1 cellular context compared by ENCODE assay signal in the genomic region with DNA sequence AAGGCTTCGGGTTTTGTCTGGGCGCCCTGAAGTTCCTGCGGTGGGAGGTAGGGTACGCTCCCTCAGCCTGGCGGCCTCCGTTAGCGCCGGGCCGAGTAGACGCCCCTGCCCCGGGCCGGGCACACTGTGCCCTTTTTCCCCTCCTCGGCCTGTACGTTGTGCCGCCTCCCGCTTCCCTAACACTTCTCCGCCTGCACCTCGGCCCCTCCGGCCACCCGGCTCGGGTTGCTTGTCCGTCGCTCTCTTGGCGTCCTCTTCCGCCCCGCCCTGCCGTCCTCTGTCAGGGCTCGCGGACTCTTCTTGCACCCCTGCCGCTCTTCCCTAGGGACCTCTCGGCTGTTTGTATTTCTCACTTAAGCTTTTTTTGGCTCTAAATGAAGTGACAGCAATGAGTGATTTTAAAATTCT.
TF ChIP-seq lines count a peak whose summit lies in the region.

No MANE protein-coding gene starts in this region.

TF ChIP-seq in HepG2, 621 proteins besides CTCF, POLR2A, EP300 and RAD21 (continues in another document):
- TF ChIP-seq ZSCAN22 (CRISPR knock-in tag; IDR thresholded peaks at IDR 0.05) (no peak), TOE1 (CRISPR knock-in tag; IDR thresholded peaks at IDR 0.05) (no peak), ZFX (CRISPR knock-in tag; IDR thresholded peaks at IDR 0.05; ENCODE audit: low read depth) (peak; percentile 68; the same call in 1 of the 2 replicates), TBX2 (CRISPR knock-in tag; IDR thresholded peaks at IDR 0.05; ENCODE audit: borderline replicate concordance) (peak; percentile 5; the same call in 1 of the 2 replicates), ZNF292 (CRISPR knock-in tag; IDR thresholded peaks at IDR 0.05; ENCODE audit: borderline replicate concordance, low read depth) (peak; percentile 51; the same call in 1 of the 2 replicates), ZNF230 (CRISPR knock-in tag; IDR thresholded peaks at IDR 0.05) (no peak), ZNF124 (CRISPR knock-in tag; IDR thresholded peaks at IDR 0.05) (no peak), HNRNPUL1 (IDR thresholded peaks at IDR 0.05; ENCODE audit: low read depth, low read length) (no peak), ASH2L (IDR thresholded peaks at IDR 0.05; ENCODE audit: insufficient read length, low read depth, low read length) (peak; percentile 84), ZBTB20 (CRISPR knock-in tag; IDR thresholded peaks at IDR 0.05; ENCODE audit: borderline replicate concordance, low read depth) (peak; percentile 7; the same call in 1 of the 2 replicates), ZNF256 (CRISPR knock-in tag; conservative IDR thresholded peaks at IDR 0.05) (no peak), RBFOX2 (IDR thresholded peaks at IDR 0.05; ENCODE audit: low read depth, low read length) (peak; percentile 51; the same call in 1 of the 2 replicates), ZNF607 (CRISPR knock-in tag; IDR thresholded peaks at IDR 0.05; ENCODE audit: borderline replicate concordance) (no peak), ZNF878 (CRISPR knock-in tag; IDR thresholded peaks at IDR 0.05) (no peak), ERF (CRISPR knock-in tag; IDR thresholded peaks at IDR 0.05) (no peak), ZSCAN25 (CRISPR knock-in tag; IDR thresholded peaks at IDR 0.05) (peak; percentile 75; the same call in 1 of the 2 replicates), TSC22D2 (CRISPR knock-in tag; IDR thresholded peaks at IDR 0.05; ENCODE audit: borderline replicate concordance) (no peak), ZKSCAN5 (CRISPR knock-in tag; IDR thresholded peaks at IDR 0.05) (no peak), ONECUT2 (CRISPR knock-in tag; IDR thresholded peaks at IDR 0.05) (0 out of 2 replicates have a peak, but pooled peaks have one; percentile 23), ZNF564 (CRISPR knock-in tag; IDR thresholded peaks at IDR 0.05) (no peak), IRF2 (CRISPR knock-in tag; IDR thresholded peaks at IDR 0.05) (peak; percentile 5; the same call in 1 of the 2 replicates), ZNF761 (CRISPR knock-in tag; conservative IDR thresholded peaks at IDR 0.05) (peak; percentile 69; the same call in 1 of the 2 replicates), PAWR (CRISPR knock-in tag; IDR thresholded peaks at IDR 0.05; ENCODE audit: borderline replicate concordance) (no peak), TBL1XR1 (IDR thresholded peaks at IDR 0.05; ENCODE audit: borderline replicate concordance, low read length, partially characterized antibody) (no peak), RFX1 (IDR thresholded peaks at IDR 0.05) (no peak)
- TF ChIP-seq, protein P1, sequence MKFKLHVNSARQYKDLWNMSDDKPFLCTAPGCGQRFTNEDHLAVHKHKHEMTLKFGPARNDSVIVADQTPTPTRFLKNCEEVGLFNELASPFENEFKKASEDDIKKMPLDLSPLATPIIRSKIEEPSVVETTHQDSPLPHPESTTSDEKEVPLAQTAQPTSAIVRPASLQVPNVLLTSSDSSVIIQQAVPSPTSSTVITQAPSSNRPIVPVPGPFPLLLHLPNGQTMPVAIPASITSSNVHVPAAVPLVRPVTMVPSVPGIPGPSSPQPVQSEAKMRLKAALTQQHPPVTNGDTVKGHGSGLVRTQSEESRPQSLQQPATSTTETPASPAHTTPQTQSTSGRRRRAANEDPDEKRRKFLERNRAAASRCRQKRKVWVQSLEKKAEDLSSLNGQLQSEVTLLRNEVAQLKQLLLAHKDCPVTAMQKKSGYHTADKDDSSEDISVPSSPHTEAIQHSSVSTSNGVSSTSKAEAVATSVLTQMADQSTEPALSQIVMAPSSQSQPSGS (CRISPR knock-in tag; IDR thresholded peaks at IDR 0.05), result no peak
- TF ChIP-seq, protein P2, sequence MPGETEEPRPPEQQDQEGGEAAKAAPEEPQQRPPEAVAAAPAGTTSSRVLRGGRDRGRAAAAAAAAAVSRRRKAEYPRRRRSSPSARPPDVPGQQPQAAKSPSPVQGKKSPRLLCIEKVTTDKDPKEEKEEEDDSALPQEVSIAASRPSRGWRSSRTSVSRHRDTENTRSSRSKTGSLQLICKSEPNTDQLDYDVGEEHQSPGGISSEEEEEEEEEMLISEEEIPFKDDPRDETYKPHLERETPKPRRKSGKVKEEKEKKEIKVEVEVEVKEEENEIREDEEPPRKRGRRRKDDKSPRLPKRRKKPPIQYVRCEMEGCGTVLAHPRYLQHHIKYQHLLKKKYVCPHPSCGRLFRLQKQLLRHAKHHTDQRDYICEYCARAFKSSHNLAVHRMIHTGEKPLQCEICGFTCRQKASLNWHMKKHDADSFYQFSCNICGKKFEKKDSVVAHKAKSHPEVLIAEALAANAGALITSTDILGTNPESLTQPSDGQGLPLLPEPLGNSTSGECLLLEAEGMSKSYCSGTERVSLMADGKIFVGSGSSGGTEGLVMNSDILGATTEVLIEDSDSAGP (CRISPR knock-in tag; IDR thresholded peaks at IDR 0.05; ENCODE audit: borderline replicate concordance), result peak; percentile 51; the same call in 1 of the 2 replicates
- TF ChIP-seq, protein P3, sequence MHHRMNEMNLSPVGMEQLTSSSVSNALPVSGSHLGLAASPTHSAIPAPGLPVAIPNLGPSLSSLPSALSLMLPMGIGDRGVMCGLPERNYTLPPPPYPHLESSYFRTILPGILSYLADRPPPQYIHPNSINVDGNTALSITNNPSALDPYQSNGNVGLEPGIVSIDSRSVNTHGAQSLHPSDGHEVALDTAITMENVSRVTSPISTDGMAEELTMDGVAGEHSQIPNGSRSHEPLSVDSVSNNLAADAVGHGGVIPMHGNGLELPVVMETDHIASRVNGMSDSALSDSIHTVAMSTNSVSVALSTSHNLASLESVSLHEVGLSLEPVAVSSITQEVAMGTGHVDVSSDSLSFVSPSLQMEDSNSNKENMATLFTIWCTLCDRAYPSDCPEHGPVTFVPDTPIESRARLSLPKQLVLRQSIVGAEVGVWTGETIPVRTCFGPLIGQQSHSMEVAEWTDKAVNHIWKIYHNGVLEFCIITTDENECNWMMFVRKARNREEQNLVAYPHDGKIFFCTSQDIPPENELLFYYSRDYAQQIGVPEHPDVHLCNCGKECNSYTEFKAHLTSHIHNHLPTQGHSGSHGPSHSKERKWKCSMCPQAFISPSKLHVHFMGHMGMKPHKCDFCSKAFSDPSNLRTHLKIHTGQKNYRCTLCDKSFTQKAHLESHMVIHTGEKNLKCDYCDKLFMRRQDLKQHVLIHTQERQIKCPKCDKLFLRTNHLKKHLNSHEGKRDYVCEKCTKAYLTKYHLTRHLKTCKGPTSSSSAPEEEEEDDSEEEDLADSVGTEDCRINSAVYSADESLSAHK (CRISPR knock-in tag; IDR thresholded peaks at IDR 0.05; ENCODE audit: borderline replicate concordance), result no peak
- TF ChIP-seq, protein P4, sequence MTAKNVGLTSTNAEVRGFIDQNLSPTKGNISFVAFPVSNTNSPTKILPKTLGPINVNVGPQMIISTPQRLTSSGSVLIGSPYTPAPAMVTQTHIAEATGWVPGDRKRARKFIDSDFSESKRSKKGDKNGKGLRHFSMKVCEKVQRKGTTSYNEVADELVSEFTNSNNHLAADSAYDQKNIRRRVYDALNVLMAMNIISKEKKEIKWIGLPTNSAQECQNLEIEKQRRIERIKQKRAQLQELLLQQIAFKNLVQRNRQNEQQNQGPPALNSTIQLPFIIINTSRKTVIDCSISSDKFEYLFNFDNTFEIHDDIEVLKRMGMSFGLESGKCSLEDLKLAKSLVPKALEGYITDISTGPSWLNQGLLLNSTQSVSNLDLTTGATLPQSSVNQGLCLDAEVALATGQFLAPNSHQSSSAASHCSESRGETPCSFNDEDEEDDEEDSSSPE (CRISPR knock-in tag; IDR thresholded peaks at IDR 0.05), result no peak
- TF ChIP-seq, protein P5, sequence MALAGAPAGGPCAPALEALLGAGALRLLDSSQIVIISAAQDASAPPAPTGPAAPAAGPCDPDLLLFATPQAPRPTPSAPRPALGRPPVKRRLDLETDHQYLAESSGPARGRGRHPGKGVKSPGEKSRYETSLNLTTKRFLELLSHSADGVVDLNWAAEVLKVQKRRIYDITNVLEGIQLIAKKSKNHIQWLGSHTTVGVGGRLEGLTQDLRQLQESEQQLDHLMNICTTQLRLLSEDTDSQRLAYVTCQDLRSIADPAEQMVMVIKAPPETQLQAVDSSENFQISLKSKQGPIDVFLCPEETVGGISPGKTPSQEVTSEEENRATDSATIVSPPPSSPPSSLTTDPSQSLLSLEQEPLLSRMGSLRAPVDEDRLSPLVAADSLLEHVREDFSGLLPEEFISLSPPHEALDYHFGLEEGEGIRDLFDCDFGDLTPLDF (CRISPR knock-in tag; IDR thresholded peaks at IDR 0.05), result 0 out of 2 replicates have a peak, but pooled peaks have one; percentile 12
- TF ChIP-seq, protein P6, sequence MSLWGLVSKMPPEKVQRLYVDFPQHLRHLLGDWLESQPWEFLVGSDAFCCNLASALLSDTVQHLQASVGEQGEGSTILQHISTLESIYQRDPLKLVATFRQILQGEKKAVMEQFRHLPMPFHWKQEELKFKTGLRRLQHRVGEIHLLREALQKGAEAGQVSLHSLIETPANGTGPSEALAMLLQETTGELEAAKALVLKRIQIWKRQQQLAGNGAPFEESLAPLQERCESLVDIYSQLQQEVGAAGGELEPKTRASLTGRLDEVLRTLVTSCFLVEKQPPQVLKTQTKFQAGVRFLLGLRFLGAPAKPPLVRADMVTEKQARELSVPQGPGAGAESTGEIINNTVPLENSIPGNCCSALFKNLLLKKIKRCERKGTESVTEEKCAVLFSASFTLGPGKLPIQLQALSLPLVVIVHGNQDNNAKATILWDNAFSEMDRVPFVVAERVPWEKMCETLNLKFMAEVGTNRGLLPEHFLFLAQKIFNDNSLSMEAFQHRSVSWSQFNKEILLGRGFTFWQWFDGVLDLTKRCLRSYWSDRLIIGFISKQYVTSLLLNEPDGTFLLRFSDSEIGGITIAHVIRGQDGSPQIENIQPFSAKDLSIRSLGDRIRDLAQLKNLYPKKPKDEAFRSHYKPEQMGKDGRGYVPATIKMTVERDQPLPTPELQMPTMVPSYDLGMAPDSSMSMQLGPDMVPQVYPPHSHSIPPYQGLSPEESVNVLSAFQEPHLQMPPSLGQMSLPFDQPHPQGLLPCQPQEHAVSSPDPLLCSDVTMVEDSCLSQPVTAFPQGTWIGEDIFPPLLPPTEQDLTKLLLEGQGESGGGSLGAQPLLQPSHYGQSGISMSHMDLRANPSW (CRISPR knock-in tag; IDR thresholded peaks at IDR 0.05; ENCODE audit: borderline replicate concordance), result 0 out of 2 replicates have a peak, but pooled peaks have one; percentile 9
- TF ChIP-seq, protein P7, sequence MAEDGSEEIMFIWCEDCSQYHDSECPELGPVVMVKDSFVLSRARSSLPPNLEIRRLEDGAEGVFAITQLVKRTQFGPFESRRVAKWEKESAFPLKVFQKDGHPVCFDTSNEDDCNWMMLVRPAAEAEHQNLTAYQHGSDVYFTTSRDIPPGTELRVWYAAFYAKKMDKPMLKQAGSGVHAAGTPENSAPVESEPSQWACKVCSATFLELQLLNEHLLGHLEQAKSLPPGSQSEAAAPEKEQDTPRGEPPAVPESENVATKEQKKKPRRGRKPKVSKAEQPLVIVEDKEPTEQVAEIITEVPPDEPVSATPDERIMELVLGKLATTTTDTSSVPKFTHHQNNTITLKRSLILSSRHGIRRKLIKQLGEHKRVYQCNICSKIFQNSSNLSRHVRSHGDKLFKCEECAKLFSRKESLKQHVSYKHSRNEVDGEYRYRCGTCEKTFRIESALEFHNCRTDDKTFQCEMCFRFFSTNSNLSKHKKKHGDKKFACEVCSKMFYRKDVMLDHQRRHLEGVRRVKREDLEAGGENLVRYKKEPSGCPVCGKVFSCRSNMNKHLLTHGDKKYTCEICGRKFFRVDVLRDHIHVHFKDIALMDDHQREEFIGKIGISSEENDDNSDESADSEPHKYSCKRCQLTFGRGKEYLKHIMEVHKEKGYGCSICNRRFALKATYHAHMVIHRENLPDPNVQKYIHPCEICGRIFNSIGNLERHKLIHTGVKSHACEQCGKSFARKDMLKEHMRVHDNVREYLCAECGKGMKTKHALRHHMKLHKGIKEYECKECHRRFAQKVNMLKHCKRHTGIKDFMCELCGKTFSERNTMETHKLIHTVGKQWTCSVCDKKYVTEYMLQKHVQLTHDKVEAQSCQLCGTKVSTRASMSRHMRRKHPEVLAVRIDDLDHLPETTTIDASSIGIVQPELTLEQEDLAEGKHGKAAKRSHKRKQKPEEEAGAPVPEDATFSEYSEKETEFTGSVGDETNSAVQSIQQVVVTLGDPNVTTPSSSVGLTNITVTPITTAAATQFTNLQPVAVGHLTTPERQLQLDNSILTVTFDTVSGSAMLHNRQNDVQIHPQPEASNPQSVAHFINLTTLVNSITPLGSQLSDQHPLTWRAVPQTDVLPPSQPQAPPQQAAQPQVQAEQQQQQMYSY (CRISPR knock-in tag; IDR thresholded peaks at IDR 0.05), result no peak
- TF ChIP-seq, protein P8, sequence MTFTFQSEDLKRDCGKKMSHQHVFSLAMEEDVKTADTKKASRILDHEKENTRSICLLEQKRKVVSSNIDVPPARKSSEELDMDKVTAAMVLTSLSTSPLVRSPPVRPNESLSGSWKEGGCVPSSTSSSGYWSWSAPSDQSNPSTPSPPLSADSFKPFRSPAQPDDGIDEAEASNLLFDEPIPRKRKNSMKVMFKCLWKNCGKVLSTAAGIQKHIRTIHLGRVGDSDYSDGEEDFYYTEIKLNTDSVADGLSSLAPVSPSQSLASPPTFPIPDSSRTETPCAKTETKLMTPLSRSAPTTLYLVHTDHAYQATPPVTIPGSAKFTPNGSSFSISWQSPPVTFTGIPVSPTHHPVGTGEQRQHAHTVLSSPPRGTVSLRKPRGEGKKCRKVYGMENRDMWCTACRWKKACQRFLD (CRISPR knock-in tag; IDR thresholded peaks at IDR 0.05; ENCODE audit: borderline replicate concordance), result peak; percentile 6; the same call in 1 of the 2 replicates
- TF ChIP-seq, protein P9, sequence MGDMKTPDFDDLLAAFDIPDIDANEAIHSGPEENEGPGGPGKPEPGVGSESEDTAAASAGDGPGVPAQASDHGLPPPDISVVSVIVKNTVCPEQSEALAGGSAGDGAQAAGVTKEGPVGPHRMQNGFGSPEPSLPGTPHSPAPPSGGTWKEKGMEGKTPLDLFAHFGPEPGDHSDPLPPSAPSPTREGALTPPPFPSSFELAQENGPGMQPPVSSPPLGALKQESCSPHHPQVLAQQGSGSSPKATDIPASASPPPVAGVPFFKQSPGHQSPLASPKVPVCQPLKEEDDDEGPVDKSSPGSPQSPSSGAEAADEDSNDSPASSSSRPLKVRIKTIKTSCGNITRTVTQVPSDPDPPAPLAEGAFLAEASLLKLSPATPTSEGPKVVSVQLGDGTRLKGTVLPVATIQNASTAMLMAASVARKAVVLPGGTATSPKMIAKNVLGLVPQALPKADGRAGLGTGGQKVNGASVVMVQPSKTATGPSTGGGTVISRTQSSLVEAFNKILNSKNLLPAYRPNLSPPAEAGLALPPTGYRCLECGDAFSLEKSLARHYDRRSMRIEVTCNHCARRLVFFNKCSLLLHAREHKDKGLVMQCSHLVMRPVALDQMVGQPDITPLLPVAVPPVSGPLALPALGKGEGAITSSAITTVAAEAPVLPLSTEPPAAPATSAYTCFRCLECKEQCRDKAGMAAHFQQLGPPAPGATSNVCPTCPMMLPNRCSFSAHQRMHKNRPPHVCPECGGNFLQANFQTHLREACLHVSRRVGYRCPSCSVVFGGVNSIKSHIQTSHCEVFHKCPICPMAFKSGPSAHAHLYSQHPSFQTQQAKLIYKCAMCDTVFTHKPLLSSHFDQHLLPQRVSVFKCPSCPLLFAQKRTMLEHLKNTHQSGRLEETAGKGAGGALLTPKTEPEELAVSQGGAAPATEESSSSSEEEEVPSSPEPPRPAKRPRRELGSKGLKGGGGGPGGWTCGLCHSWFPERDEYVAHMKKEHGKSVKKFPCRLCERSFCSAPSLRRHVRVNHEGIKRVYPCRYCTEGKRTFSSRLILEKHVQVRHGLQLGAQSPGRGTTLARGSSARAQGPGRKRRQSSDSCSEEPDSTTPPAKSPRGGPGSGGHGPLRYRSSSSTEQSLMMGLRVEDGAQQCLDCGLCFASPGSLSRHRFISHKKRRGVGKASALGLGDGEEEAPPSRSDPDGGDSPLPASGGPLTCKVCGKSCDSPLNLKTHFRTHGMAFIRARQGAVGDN (CRISPR knock-in tag; IDR thresholded peaks at IDR 0.05), result peak; percentile 79
